ENCODE assay signal across 28 cellular contexts in the genomic region with DNA sequence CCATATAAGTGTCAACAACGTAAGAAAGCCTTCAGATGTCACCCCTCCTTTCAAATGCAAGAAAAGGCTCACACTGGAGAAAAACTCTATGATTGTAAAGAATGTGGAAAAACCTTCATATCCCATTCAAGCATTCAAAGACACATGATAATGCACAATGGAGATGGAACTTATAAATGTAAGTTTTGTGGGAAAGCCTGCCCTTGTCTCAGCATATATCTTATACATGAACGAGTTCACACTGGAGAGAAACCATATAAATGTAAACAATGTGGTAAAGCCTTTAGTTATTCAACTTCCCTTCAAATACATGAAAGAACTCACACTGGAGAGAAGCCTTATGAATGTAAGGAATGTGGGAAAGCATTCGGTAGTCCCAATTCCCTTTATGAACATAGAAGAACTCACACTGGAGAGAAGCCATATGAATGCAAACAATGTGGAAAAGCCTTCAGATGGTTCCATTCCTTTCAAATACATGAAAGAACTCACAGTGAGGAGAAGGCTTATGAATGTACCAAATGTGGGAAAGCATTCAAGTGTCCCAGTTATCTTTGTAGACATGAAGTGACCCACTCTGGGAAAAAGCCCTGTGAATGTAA. TPM values are rescaled to one million over a fixed set of nuclear protein-coding genes. Genes with fewer than 3 reads are reported as not detected.
DNase-seq lines count a peak whose midpoint lies in the region; ATAC-seq and TF ChIP-seq lines count a peak whose summit lies in the region.
"Had no signal": no experiment of that assay in that cellular context is flagged by ENCODE, and none has a peak within 500 bp of the region (broad histone marks: within the 10 kb centered on the region; RNA-seq: fewer than 3 reads in every experiment).

No MANE protein-coding gene starts in this region.

- H3K9me3 ChIP-seq in BLaER1 treated with 17β-estradiol and CSF1 and Interleukin-3, amounts not matched to agents 10 nM and 100 nM (replicated peaks in 1 of 11), result peaks cover 100% of the 10 kb centered on the region in 11 experiments
- H3K9me3 ChIP-seq in SU-DHL-6 (ENCODE audit: insufficient read depth, low read length), result peaks cover 52% of the 10 kb centered on the region

- DNase-seq in erythroblast (lab: John Stamatoyannopoulos, UW) (peak; percentile 12 to 27), osteocyte (ENCODE audit: extremely low spot score, unreplicated experiment) (no peak), posterior cingulate gyrus (no peak), NCI-H345 (lab: John Stamatoyannopoulos, UW) (no peak)
- no peak for DNase-seq in stimulated activated CD4-positive, alpha-beta T cell treated with anti-CD3 and anti-CD28 coated beads, Interleukin-4, amount 100 ng/mL, for 4 hours
- DNase-seq: activated CD4-positive, alpha-beta memory T cell treated with anti-CD3 and anti-CD28 coated beads for 36 hours; activated CD8-positive, alpha-beta memory T cell treated with anti-CD3 and anti-CD28 coated beads, Interleukin-2, amount 50 U/mL, for 48 hours; activated naive CD4-positive, alpha-beta T cell treated with anti-CD3 and anti-CD28 coated beads for 36 hours; amniotic stem cell; CD4-positive, alpha-beta memory T cell; immature natural killer cell; left lung; NCI-H1417; NCI-H2029; NCI-H524 treated with DMSO at 0.1 percent for 48 hours; NK-92 treated with Interleukin-12 subunit alpha and Interleukin-12 subunit beta, amount 100 ng/mL, for 24 hours; occipital lobe; Right ventricle myocardium superior; stimulated activated naive CD4-positive, alpha-beta T cell treated with Interleukin-2 at 50 U/mL for 16 hours; T-helper 17 cell had no signal

- H4K20me1 ChIP-seq in BLaER1 treated with 17β-estradiol and CSF1 and Interleukin-3, amounts not matched to agents 10 nM and 100 nM, result no peaks in the 10 kb centered on the region
- no peaks in the 10 kb centered on the region for H4K20me1 ChIP-seq in SU-DHL-6 (ENCODE audit: low read depth, low read length)

- H3K27me3 ChIP-seq in BLaER1 treated with 17β-estradiol and CSF1 and Interleukin-3, amounts not matched to agents 10 nM and 100 nM, result no peaks in the 10 kb centered on the region
- H3K27me3 ChIP-seq in SU-DHL-6 (ENCODE audit: low read length), result no peaks in the 10 kb centered on the region
- H3K27me3 ChIP-seq: left lung had no signal

- no peak for ATAC-seq in HG02981 (IDR thresholded peaks at IDR 0.05; ENCODE audit: unreplicated experiment)
- ATAC-seq: A549; left lung; naive thymus-derived CD8-positive, alpha-beta T cell; SK-N-SH treated with all-trans-retinoic acid at 6 μM for 48 hours; T-helper 17 cell had no signal

- H3K36me3 Mint-ChIP-seq in osteocyte (ENCODE audit: unreplicated experiment), result peaks cover 74% of the 10 kb centered on the region

- H3K4me1 ChIP-seq in BLaER1 treated with 17β-estradiol and CSF1 and Interleukin-3, amounts not matched to agents 10 nM and 100 nM, result peaks cover 0 to 7% (median 0%) of the 10 kb centered on the region in 10 experiments; a peak in 1 of 20 replicates
- H3K4me1 ChIP-seq: A549, left lung had no signal

- no peaks in the 10 kb centered on the region for H3K9me2 ChIP-seq in SU-DHL-6 (replicated peaks; ENCODE audit: insufficient read depth, low read length)

- no peak overlapping the region for H2AFZ ChIP-seq in SU-DHL-6 (ENCODE audit: low read depth, low read length, severe bottlenecking)

- H3K79me2 ChIP-seq in SU-DHL-6 (ENCODE audit: insufficient read depth, low read length), result no peaks in the 10 kb centered on the region

- H3K27ac ChIP-seq in BLaER1 treated with 17β-estradiol and CSF1 and Interleukin-3, amounts not matched to agents 10 nM and 100 nM, result no peak overlapping the region
- H3K27ac ChIP-seq in SU-DHL-6 (ENCODE audit: low read depth, low read length), result no peak overlapping the region
- H3K27ac ChIP-seq: A549, left lung, skin epidermis had no signal

- peak overlapping the region; percentile 11 for H3K27ac Mint-ChIP-seq in osteocyte (ENCODE audit: unreplicated experiment)
- H3K27ac Mint-ChIP-seq: activated CD4-positive, alpha-beta memory T cell treated with anti-CD3 and anti-CD28 coated beads for 36 hours; activated naive CD4-positive, alpha-beta T cell treated with anti-CD3 and anti-CD28 coated beads for 36 hours; activated T-helper 1 cell treated with anti-CD3 and anti-CD28 coated beads, Interleukin-12 subunit alpha, Interleukin-12 subunit beta, Interleukin-2, Interleukin-4 antibody, amounts not matched to agents 30 ng/mL and 10 ng/mL and 1 ng/mL, durations not matched to agents 14 hours and 24 hours and 36 hours; CD4-positive, alpha-beta memory T cell; immature natural killer cell; naive thymus-derived CD8-positive, alpha-beta T cell; T-helper 17 cell had no signal

- no peaks in the 10 kb centered on the region for H3K4me1 Mint-ChIP-seq in osteocyte (ENCODE audit: unreplicated experiment)
- H3K4me1 Mint-ChIP-seq: immature natural killer cell, T-helper 17 cell had no signal

- H3K4me2 ChIP-seq in BLaER1 treated with 17β-estradiol and CSF1 and Interleukin-3, amounts not matched to agents 10 nM and 100 nM, result no peak overlapping the region
- no peak overlapping the region for H3K4me2 ChIP-seq in SU-DHL-6 (ENCODE audit: low read depth, low read length, poor library complexity, severe bottlenecking)
- H3K4me2 ChIP-seq: A549 had no signal

- no peak overlapping the region for H3K9ac ChIP-seq in BLaER1 treated with 17β-estradiol and CSF1 and Interleukin-3, amounts not matched to agents 10 nM and 100 nM
- no peak overlapping the region for H3K9ac ChIP-seq in SU-DHL-6 (ENCODE audit: low read length)

- H3F3A ChIP-seq in SU-DHL-6 (ENCODE audit: insufficient read depth), result no peaks in the 10 kb centered on the region; the same call in 1 of the 2 replicates

- H3K27me3 Mint-ChIP-seq in osteocyte (ENCODE audit: unreplicated experiment), result no peaks in the 10 kb centered on the region
- H3K27me3 Mint-ChIP-seq: activated CD4-positive, alpha-beta memory T cell treated with anti-CD3 and anti-CD28 coated beads for 36 hours; CD4-positive, alpha-beta memory T cell; naive thymus-derived CD8-positive, alpha-beta T cell; T-helper 17 cell had no signal

- H3K4me3 ChIP-seq in BLaER1 treated with 17β-estradiol and CSF1 and Interleukin-3, amounts not matched to agents 10 nM and 100 nM, result peak overlapping the region; percentile 2 to 52 (median 32); a peak in 18 of 20 replicates
- H3K4me3 ChIP-seq in SU-DHL-6 (ENCODE audit: insufficient read depth, low read length, poor library complexity, severe bottlenecking), result peak overlapping the region; percentile 18
- H3K4me3 ChIP-seq: A549, left lung, skin epidermis had no signal

- H3K9me3 Mint-ChIP-seq in osteocyte (ENCODE audit: unreplicated experiment), result peaks cover 42% of the 10 kb centered on the region

- intact Hi-C loops in posterior cingulate gyrus (cut with DNase I), result no loop called here

- TF ChIP-seq POLR2A in erythroblast (IDR thresholded peaks at IDR 0.05; ENCODE audit: low read length), result no peak

- H3K4me3 Mint-ChIP-seq in osteocyte (ENCODE audit: unreplicated experiment), result no peak overlapping the region
- H3K4me3 Mint-ChIP-seq: activated CD4-positive, alpha-beta memory T cell treated with anti-CD3 and anti-CD28 coated beads for 36 hours; activated naive CD4-positive, alpha-beta T cell treated with anti-CD3 and anti-CD28 coated beads for 36 hours; activated T-helper 1 cell treated with anti-CD3 and anti-CD28 coated beads, Interleukin-12 subunit alpha, Interleukin-12 subunit beta, Interleukin-2, Interleukin-4 antibody, amounts not matched to agents 30 ng/mL and 10 ng/mL and 1 ng/mL, durations not matched to agents 14 hours and 24 hours and 36 hours; CD4-positive, alpha-beta memory T cell; T-helper 17 cell had no signal

- TF ChIP-seq CTCF in SU-DHL-6 (IDR thresholded peaks at IDR 0.05; ENCODE audit: insufficient read depth, low read length, poor library complexity, severe bottlenecking) (no peak), osteocyte (IDR thresholded peaks at IDR 0.05) (no peak)

- peaks cover 92 to 100% (median 98%) of the 10 kb centered on the region in 11 experiments for H3K36me3 ChIP-seq in BLaER1 treated with 17β-estradiol and CSF1 and Interleukin-3, amounts not matched to agents 10 nM and 100 nM
- H3K36me3 ChIP-seq in SU-DHL-6 (ENCODE audit: low read length), result peaks cover 53% of the 10 kb centered on the region

RNA-seq across cellular contexts. Expression of a gene that starts 11.1 kb away (rescaled TPM):
- 10.2 and 12.7 TPM in 2 replicates for total RNA-seq in osteocyte

RNA-seq across cellular contexts. Expression of a gene that starts 22.9 kb away (rescaled TPM):
- 0.38 TPM in 1 of 2 replicates, not detected in the other for total RNA-seq in osteocyte
- total RNA-seq: CD4-positive, alpha-beta memory T cell; T-helper 17 cell had no signal

RNA-seq across cellular contexts. Expression of a gene that starts 40.2 kb away (rescaled TPM):
- total RNA-seq in osteocyte, result 4.5 and 7.5 TPM in 2 replicates

Comparison
In these comparisons a context has a peak if more than half of its experiments do, and no peak if none do; other contexts are left out.
1. DNase-seq: peak in erythroblast (2 of 2); none in osteocyte (single experiment), posterior cingulate gyrus (0 of 10), stimulated activated CD4-positive, alpha-beta T cell treated with anti-CD3 and anti-CD28 coated beads, Interleukin-4, amount 100 ng/mL, for 4 hours (0 of 2) and NCI-H345 (single experiment).